6 cellular contexts compared by ENCODE assay signal in genomic region chr6:107084446-107084845, GRCh38. TPM values are rescaled to one million over a fixed set of nuclear protein-coding genes. Genes with fewer than 3 reads are reported as not detected.
DNase-seq lines count a peak whose midpoint lies in the region; ATAC-seq, FAIRE-seq and TF ChIP-seq lines count a peak whose summit lies in the region.
"Not testable (repeated sequence)": the region's sequence is repeated elsewhere in the genome, so short reads cannot be mapped to it uniquely, and the experiment has no call there.

No MANE protein-coding gene starts in this region.

- TF ChIP-seq CTCF in DND-41 (IDR thresholded peaks at IDR 0.05; ENCODE audit: borderline replicate concordance, extremely low read depth, low read length, poor library complexity, severe bottlenecking); HEK293 (tag by site-specific recombination; IDR thresholded peaks at IDR 0.05); WTC11 (IDR thresholded peaks at IDR 0.05); K562 (IDR thresholded peaks at IDR 0.05 in 2 of 3, conservative IDR thresholded peaks at IDR 0.05 in 1 of 3; ENCODE audit: insufficient read depth in 2 of 3, low read depth in 1 of 3, low read length in 3 of 3); HepG2 (CRISPR knock-in tag; IDR thresholded peaks at IDR 0.05); sigmoid colon (IDR thresholded peaks at IDR 0.05): not testable (repeated sequence)

- 0 out of 3 replicates have a peak, but pooled peaks have one; percentile 10 for ATAC-seq in DND-41 (ENCODE audit: insufficient read depth, low read depth)
- ATAC-seq in WTC11, K562, HepG2: not testable (repeated sequence)

- intact Hi-C loops in K562 (cut with micrococcal nuclease); HepG2 (cut with micrococcal nuclease; ENCODE audit: unreplicated experiment); sigmoid colon (cut with DNase I): not testable (repeated sequence)

- CTCF ChIA-PET in HEK293 (lab: Yijun Ruan, JAX), result interaction anchor here (0.9 kb wide), 1 partner anchor 30 kb away, joined by 3 read pairs; no protein-coding TSS in a partner anchor
- CTCF ChIA-PET in WTC11 (lab: Charles Lee), result interaction anchor here (1.5 kb wide), 1 partner anchor 24 kb away, joined by 4 read pairs; no protein-coding TSS in a partner anchor
- CTCF ChIA-PET in K562 (lab: Yijun Ruan, JAX; ENCODE audit: low intra/inter-chr PET ratio); HepG2 (lab: Yijun Ruan, JAX; ENCODE audit: low intra/inter-chr PET ratio, low total read pairs): not testable (repeated sequence)

- H3K4me3 ChIP-seq in DND-41 (ENCODE audit: low read depth in 1 of 2, low read length in 2 of 2); HEK293 (ENCODE audit: low read depth, low read length); K562; HepG2 (replicated peaks in 1 of 3; ENCODE audit: insufficient read depth in 1 of 3, low read depth in 2 of 3, low read length in 3 of 3); sigmoid colon: not testable (repeated sequence)

- not testable (repeated sequence) for DNase-seq in DND-41; WTC11 (ENCODE audit: low spot score); K562 (ENCODE audit: extremely low read depth in 1 of 4, low spot score in 3 of 4); HepG2 (ENCODE audit: low spot score)
- DNase-seq in sigmoid colon, result peak; percentile 3

- H3K79me2 ChIP-seq in DND-41 (ENCODE audit: insufficient read depth, low read length); K562 (ENCODE audit: control insufficient read depth, insufficient read depth, low read length); HepG2 (ENCODE audit: insufficient read depth, low read length): not testable (repeated sequence)

- H3K27me3 Mint-ChIP-seq in WTC11 (ENCODE audit: low read depth), result not testable (repeated sequence)

- not testable (repeated sequence) for H3K27ac Mint-ChIP-seq in WTC11

- not testable (repeated sequence) for TF ChIP-seq POLR2A in K562 (conservative IDR thresholded peaks at IDR 0.05); HepG2 (IDR thresholded peaks at IDR 0.05; ENCODE audit: insufficient read depth in 1 of 2, low read depth in 2 of 2, low read length in 2 of 2); sigmoid colon (IDR thresholded peaks at IDR 0.05)

- not testable (repeated sequence) for H3K27ac ChIP-seq in DND-41 (ENCODE audit: low read length); HEK293 (ENCODE audit: extremely low read depth, low read depth, low read length); K562 (ENCODE audit: extremely low read depth, low read depth, low read length); HepG2 (ENCODE audit: extremely low read length, insufficient read depth, low read length); sigmoid colon

- not testable (repeated sequence) for TF ChIP-seq RAD21 in K562 (CRISPR knock-in tag; conservative IDR thresholded peaks at IDR 0.05 in 1 of 2, IDR thresholded peaks at IDR 0.05 in 1 of 2); HepG2 (CRISPR knock-in tag; IDR thresholded peaks at IDR 0.05)

- peaks cover 35% of the 10 kb centered on the region for H3K36me3 ChIP-seq in DND-41 (ENCODE audit: insufficient read depth, low read length)
- H3K36me3 ChIP-seq in HEK293 (ENCODE audit: control insufficient read depth in 2 of 2, insufficient read depth in 1 of 2, low read length in 2 of 2), result peaks cover 14 to 33% of the 10 kb centered on the region in 2 experiments; a peak in 2 of 3 replicates
- not testable (repeated sequence) for H3K36me3 ChIP-seq in K562 (ENCODE audit: control insufficient read depth, insufficient read depth, low read length); HepG2 (replicated peaks in 1 of 2; ENCODE audit: control insufficient read depth in 1 of 2, insufficient read depth in 2 of 2, low read length in 2 of 2); sigmoid colon

- H3K4me2 ChIP-seq in DND-41 (ENCODE audit: insufficient read depth, low read length); K562 (ENCODE audit: insufficient read depth, low read length); HepG2 (ENCODE audit: low read depth, low read length): not testable (repeated sequence)

- POLR2A ChIA-PET in HEK293 (lab: Yijun Ruan, JAX), result interaction anchor here (1.2 kb wide), 1 partner anchor 56 kb away, joined by 3 read pairs; the partner anchor contains the start of gene MTRES1
- POLR2A ChIA-PET in WTC11 (lab: Charles Lee); K562 (lab: Yijun Ruan, JAX); HepG2 (lab: Yijun Ruan, JAX): not testable (repeated sequence)

- not testable (repeated sequence) for H3K4me1 ChIP-seq in DND-41 (ENCODE audit: insufficient read depth, low read length); HEK293 (ENCODE audit: control insufficient read depth, insufficient read depth, low read length); K562 (replicated peaks in 1 of 2; ENCODE audit: control insufficient read depth in 2 of 2, insufficient read depth in 2 of 2, low read length in 2 of 2); HepG2 (ENCODE audit: insufficient read depth, low read length); sigmoid colon

- TF ChIP-seq EP300 in K562 (IDR thresholded peaks at IDR 0.05; ENCODE audit: low read length); HepG2 (IDR thresholded peaks at IDR 0.05; ENCODE audit: low read depth in 2 of 2, low read length in 2 of 2); HepG2 (CRISPR knock-in tag; IDR thresholded peaks at IDR 0.05; ENCODE audit: borderline replicate concordance); sigmoid colon (IDR thresholded peaks at IDR 0.05): not testable (repeated sequence)

- H3K4me1 Mint-ChIP-seq in WTC11, result peaks cover 11% of the 10 kb centered on the region

- not testable (repeated sequence) for H4K20me1 ChIP-seq in DND-41 (ENCODE audit: insufficient read depth, low read length); K562 (replicated peaks; ENCODE audit: control insufficient read depth, insufficient read depth, low read length); HepG2 (ENCODE audit: insufficient read depth, low read length)

- BruUV-seq in K562 (replicated peaks; lab: Mats Ljungman, UMichigan); HepG2 (replicated peaks; lab: Mats Ljungman, UMichigan): not testable (repeated sequence)

- H3K9ac ChIP-seq in DND-41 (ENCODE audit: low read depth, low read length); K562 (ENCODE audit: insufficient read depth in 1 of 2, low read depth in 2 of 2, low read length in 2 of 2); HepG2 (ENCODE audit: insufficient read depth, low read depth, low read length): not testable (repeated sequence)

- not testable (repeated sequence) for H3K27me3 ChIP-seq in DND-41 (ENCODE audit: insufficient read depth, low read length, poor library complexity); K562 (ENCODE audit: control insufficient read depth in 2 of 2, insufficient read depth in 2 of 2, low read length in 2 of 2); HepG2 (ENCODE audit: control insufficient read depth in 1 of 2, insufficient read depth in 2 of 2, low read length in 2 of 2); sigmoid colon

- H3K9me3 ChIP-seq in DND-41 (ENCODE audit: insufficient read depth, low read length, severe bottlenecking); HEK293 (ENCODE audit: control insufficient read depth, insufficient read depth, low read depth, low read length); K562 (replicated peaks; ENCODE audit: control insufficient read depth, insufficient read depth, low read depth, low read length); HepG2 (ENCODE audit: low read length); sigmoid colon: not testable (repeated sequence)

- in situ Hi-C loops in K562 (cut with MboI); HepG2 (cut with HindIII; ENCODE audit: extremely low pct_ligation_motif_present, low pct_unique_long_range_greater_than_20kb): not testable (repeated sequence)

- not testable (repeated sequence) for H3K4me3 Mint-ChIP-seq in WTC11

- WGBS in K562 (ENCODE audit: insufficient coverage, low coverage, missing lambda C conversion rate), result 93% methylated on average over 7 of the region's 7 CpGs
- 96% methylated on average over 5 of the region's 7 CpGs for WGBS in HepG2 (ENCODE audit: low lambda C conversion rate)
- WGBS in sigmoid colon, 2 donors, result 96 to 98% methylated on average over 7 of the region's 7 CpGs

- peaks cover 10% of the 10 kb centered on the region for H3K9me3 Mint-ChIP-seq in WTC11

- FAIRE-seq in K562 (lab: Jason Lieb, UNC); HepG2 (lab: Jason Lieb, UNC): not testable (repeated sequence)

- peaks cover 60% of the 10 kb centered on the region for H3K36me3 Mint-ChIP-seq in WTC11

- not testable (repeated sequence) for H2AFZ ChIP-seq in DND-41 (ENCODE audit: low read depth, low read length); K562 (ENCODE audit: low read depth, low read length); HepG2 (ENCODE audit: low read length)

- not testable (repeated sequence) for H3K9me1 ChIP-seq in K562 (ENCODE audit: control insufficient read depth, insufficient read depth, low read length)

RNA-seq across cellular contexts. Expression of gene BEND3, which starts 30.9 kb away (rescaled TPM):
- total RNA-seq in WTC11 (2021) (25.4 to 33.8 TPM (median 33.3 TPM) in 3 replicates), K562 (2014; rRNA removed) (3.6 and 4.2 TPM in 2 replicates), K562 (2014; rRNA removed; fragmentation: Illumina TruSeq; extraction: Trizol) (3.6 and 4.0 TPM in 2 replicates), K562 (2015; rRNA removed; fragmentation: Illumina TruSeq; extraction: Trizol) (4.7 TPM in 2 replicates), K562 (2021) (7.4 and 8.4 TPM in 2 replicates), HepG2 (2016; rRNA removed; fragmentation: Illumina TruSeq; extraction: Trizol) (5.8 and 7.6 TPM in 2 replicates), sigmoid colon (1 to 10 TPM in 3 of 4 donors, under 1 TPM in 1; 0.82 to 1.9 (median 1.4) TPM)
- 5.7 and 9.5 TPM in 2 replicates for total RNA-seq in K562 (2011; cell fraction: chromatin; rRNA removed; ENCODE audit: low replicate concordance)
- total RNA-seq in K562 (2011; cell fraction: nucleolus; rRNA removed), result 7.0 and 7.8 TPM in 2 replicates
- 5.8 and 6.0 TPM in 2 replicates for total RNA-seq in K562 (2011; cell fraction: nucleoplasm; rRNA removed)
- polyA plus RNA-seq in K562 (2011; rRNA removed) (1.9 and 2.4 TPM in 2 replicates), K562 (2014; fragmentation: Illumina TruSeq; extraction: Trizol) (3.3 and 3.8 TPM in 2 replicates), K562 (2014; fragmentation: Nextera tagmentation; extraction: Ambion mirVana) (1 to 10 TPM in 1 of 2 experiments, under 1 TPM in 1; 0.64 to 1.6 TPM), K562 (2014; rRNA removed) (2.5 and 3.5 TPM in 2 replicates), HepG2 (2011; rRNA removed) (1.4 and 1.9 TPM in 2 replicates), sigmoid colon (1 to 10 TPM in 1 of 3 donors, under 1 TPM in 2; 0.60 to 2.8 (median 0.92) TPM)
- polyA plus RNA-seq in K562 (2011; cell fraction: cytosol; rRNA removed), result 2.0 and 3.0 TPM in 2 replicates
- 2.9 and 4.6 TPM in 2 replicates for polyA plus RNA-seq in K562 (2011; cell fraction: nucleus; rRNA removed)
- polyA plus RNA-seq in K562 (2012), result 1.6 and 3.1 TPM in 2 replicates
- polyA minus RNA-seq in K562 (2011; rRNA and poly(A)+ RNA removed), result 4.6 and 7.4 TPM in 2 replicates
- polyA minus RNA-seq in K562 (2011; cell fraction: cytosol; rRNA and poly(A)+ RNA removed), result 5.6 and 6.8 TPM in 2 replicates
- 3.2 and 3.4 TPM in 2 replicates for polyA minus RNA-seq in K562 (2011; cell fraction: nucleus; rRNA and poly(A)+ RNA removed)
- total RNA-seq in HepG2 (2016; cell fraction: cytosol; rRNA removed; fragmentation: Illumina TruSeq; extraction: Trizol; ENCODE audit: low read depth), result 0.81 and 0.97 TPM in 2 replicates
- total RNA-seq in HepG2 (2016; cell fraction: insoluble cytoplasmic fraction; rRNA removed; fragmentation: Illumina TruSeq; extraction: Trizol), result 5.5 and 6.9 TPM in 2 replicates
- 5.0 and 5.4 TPM in 2 replicates for total RNA-seq in HepG2 (2016; cell fraction: membrane; rRNA removed; fragmentation: Illumina TruSeq; extraction: Trizol)
- 5.4 and 7.1 TPM in 2 replicates for total RNA-seq in HepG2 (2016; cell fraction: nucleus; rRNA removed; fragmentation: Illumina TruSeq; extraction: Trizol)
- 1.3 and 1.7 TPM in 2 replicates for polyA plus RNA-seq in HepG2 (2011; cell fraction: cytosol; rRNA removed)
- polyA plus RNA-seq in HepG2 (2011; cell fraction: nucleus; rRNA removed), result 2.7 and 2.8 TPM in 2 replicates
- polyA plus RNA-seq in HepG2 (2012), result 2.0 TPM in 2 replicates
- polyA plus RNA-seq in HepG2 (2016; cell fraction: cytosol; fragmentation: Illumina TruSeq; extraction: Trizol; ENCODE audit: low read depth), result 0.49 and 0.52 TPM in 2 replicates
- 4.6 and 6.1 TPM in 2 replicates for polyA plus RNA-seq in HepG2 (2016; cell fraction: insoluble cytoplasmic fraction; fragmentation: Illumina TruSeq; extraction: Trizol; ENCODE audit: low read depth)
- polyA plus RNA-seq in HepG2 (2016; cell fraction: membrane; fragmentation: Illumina TruSeq; extraction: Trizol; ENCODE audit: low read depth), result 2.1 and 2.4 TPM in 2 replicates
- 8.7 and 10.0 TPM in 2 replicates for polyA plus RNA-seq in HepG2 (2016; cell fraction: nucleus; fragmentation: Illumina TruSeq; extraction: Trizol; ENCODE audit: insufficient read depth, low read depth)
- 7.1 and 10.4 TPM in 2 replicates for polyA minus RNA-seq in HepG2 (2011; rRNA and poly(A)+ RNA removed; ENCODE audit: low replicate concordance)
- polyA minus RNA-seq in HepG2 (2011; cell fraction: cytosol; rRNA and poly(A)+ RNA removed), result 3.8 and 4.6 TPM in 2 replicates
- polyA minus RNA-seq in HepG2 (2011; cell fraction: nucleus; rRNA and poly(A)+ RNA removed), result 3.6 and 4.0 TPM in 2 replicates

RNA-seq across cellular contexts. Expression of gene MTRES1, which starts 56.4 kb away (rescaled TPM):
- total RNA-seq in WTC11 (2021), result 17.2 to 21.0 TPM (median 20.7 TPM) in 3 replicates
- total RNA-seq in K562 (2011; cell fraction: chromatin; rRNA removed; ENCODE audit: low replicate concordance), result 18.8 and 26.8 TPM in 2 replicates
- 14.2 and 19.5 TPM in 2 replicates for total RNA-seq in K562 (2011; cell fraction: nucleolus; rRNA removed)
- 17.2 and 26.3 TPM in 2 replicates for total RNA-seq in K562 (2011; cell fraction: nucleoplasm; rRNA removed)
- 21.0 and 25.3 TPM in 2 replicates for total RNA-seq in K562 (2014; rRNA removed)
- 28.6 and 32.5 TPM in 2 replicates for total RNA-seq in K562 (2014; rRNA removed; fragmentation: Illumina TruSeq; extraction: Trizol)
- 24.7 and 25.2 TPM in 2 replicates for total RNA-seq in K562 (2015; rRNA removed; fragmentation: Illumina TruSeq; extraction: Trizol)
- total RNA-seq in K562 (2021), result 14.5 and 17.8 TPM in 2 replicates
- polyA plus RNA-seq in K562 (2011; rRNA removed), result 13.1 and 20.7 TPM in 2 replicates
- 7.8 and 8.2 TPM in 2 replicates for polyA plus RNA-seq in K562 (2011; cell fraction: cytosol; rRNA removed)
- polyA plus RNA-seq in K562 (2011; cell fraction: nucleus; rRNA removed), result 6.8 and 10.2 TPM in 2 replicates
- 18.3 and 23.6 TPM in 2 replicates for polyA plus RNA-seq in K562 (2012)
- 29.7 and 30.3 TPM in 2 replicates for polyA plus RNA-seq in K562 (2014; fragmentation: Illumina TruSeq; extraction: Trizol)
- polyA plus RNA-seq in K562 (2014; fragmentation: Nextera tagmentation; extraction: Ambion mirVana), result 10 to 100 TPM; 21.4 to 21.7 TPM
- 34.9 and 35.4 TPM in 2 replicates for polyA plus RNA-seq in K562 (2014; rRNA removed)
- 12.5 and 13.1 TPM in 2 replicates for polyA minus RNA-seq in K562 (2011; rRNA and poly(A)+ RNA removed)
- 4.6 and 6.7 TPM in 2 replicates for polyA minus RNA-seq in K562 (2011; cell fraction: cytosol; rRNA and poly(A)+ RNA removed)
- polyA minus RNA-seq in K562 (2011; cell fraction: nucleus; rRNA and poly(A)+ RNA removed), result 7.3 and 9.9 TPM in 2 replicates
- 11.9 and 13.6 TPM in 2 replicates for total RNA-seq in HepG2 (2016; rRNA removed; fragmentation: Illumina TruSeq; extraction: Trizol)
- total RNA-seq in HepG2 (2016; cell fraction: cytosol; rRNA removed; fragmentation: Illumina TruSeq; extraction: Trizol; ENCODE audit: low read depth), result 6.0 TPM in 2 replicates
- total RNA-seq in HepG2 (2016; cell fraction: insoluble cytoplasmic fraction; rRNA removed; fragmentation: Illumina TruSeq; extraction: Trizol), result 13.1 and 13.2 TPM in 2 replicates
- 7.3 and 8.0 TPM in 2 replicates for total RNA-seq in HepG2 (2016; cell fraction: membrane; rRNA removed; fragmentation: Illumina TruSeq; extraction: Trizol)
- 8.9 TPM in 2 replicates for total RNA-seq in HepG2 (2016; cell fraction: nucleus; rRNA removed; fragmentation: Illumina TruSeq; extraction: Trizol)
- polyA plus RNA-seq in HepG2 (2011; rRNA removed), result 6.2 and 6.6 TPM in 2 replicates
- 3.7 and 4.0 TPM in 2 replicates for polyA plus RNA-seq in HepG2 (2011; cell fraction: cytosol; rRNA removed)
- 4.6 and 6.5 TPM in 2 replicates for polyA plus RNA-seq in HepG2 (2011; cell fraction: nucleus; rRNA removed)
- 6.7 and 10.9 TPM in 2 replicates for polyA plus RNA-seq in HepG2 (2012)
- polyA plus RNA-seq in HepG2 (2016; cell fraction: cytosol; fragmentation: Illumina TruSeq; extraction: Trizol; ENCODE audit: low read depth), result 4.8 and 5.2 TPM in 2 replicates
- polyA plus RNA-seq in HepG2 (2016; cell fraction: insoluble cytoplasmic fraction; fragmentation: Illumina TruSeq; extraction: Trizol; ENCODE audit: low read depth), result 17.6 and 20.0 TPM in 2 replicates
- polyA plus RNA-seq in HepG2 (2016; cell fraction: membrane; fragmentation: Illumina TruSeq; extraction: Trizol; ENCODE audit: low read depth), result 4.2 and 5.9 TPM in 2 replicates
- 22.2 and 24.5 TPM in 2 replicates for polyA plus RNA-seq in HepG2 (2016; cell fraction: nucleus; fragmentation: Illumina TruSeq; extraction: Trizol; ENCODE audit: insufficient read depth, low read depth)
- polyA minus RNA-seq in HepG2 (2011; rRNA and poly(A)+ RNA removed; ENCODE audit: low replicate concordance), result 3.2 and 4.1 TPM in 2 replicates
- polyA minus RNA-seq in HepG2 (2011; cell fraction: cytosol; rRNA and poly(A)+ RNA removed), result 1.9 and 2.9 TPM in 2 replicates
- polyA minus RNA-seq in HepG2 (2011; cell fraction: nucleus; rRNA and poly(A)+ RNA removed), result 9.0 and 9.7 TPM in 2 replicates
- total RNA-seq in sigmoid colon, result 10 to 100 TPM; 11.1 to 22.7 (median 17.3) TPM
- 10 to 100 TPM; 35.5 to 52.0 (median 37.8) TPM for polyA plus RNA-seq in sigmoid colon
